In the genomic region with DNA sequence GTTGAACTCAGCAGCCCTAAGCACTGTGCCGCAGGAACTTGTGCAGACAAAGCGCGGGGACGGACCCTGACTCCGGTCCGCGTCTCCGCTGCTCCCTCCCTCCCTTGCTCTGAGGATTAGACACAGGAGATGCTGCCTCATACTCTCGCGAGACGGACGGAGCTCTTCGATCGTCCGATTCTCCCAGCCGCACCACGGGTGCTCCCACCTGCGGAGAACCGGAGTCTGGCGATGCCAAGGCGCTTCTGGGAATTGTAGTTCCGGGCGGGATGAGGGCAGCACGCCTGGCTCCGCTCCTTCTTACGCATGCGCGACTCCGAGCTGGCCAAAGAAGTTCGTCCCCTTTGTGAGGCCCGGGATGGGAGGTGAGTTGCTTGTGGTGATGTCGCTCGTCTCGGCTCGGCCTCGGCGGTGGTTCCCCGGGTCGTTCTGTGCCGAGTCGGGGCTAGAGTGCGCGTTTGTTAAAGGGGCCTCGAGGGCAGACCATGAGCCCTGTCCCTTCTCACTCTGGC, we compare ENCODE assay signal across 8 cellular contexts. TPM values are rescaled to one million over a fixed set of nuclear protein-coding genes. Genes with fewer than 3 reads are reported as not detected.
A peak's percentile ranks its signal among the peaks of the same experiment; 100 is the strongest.
DNase-seq lines count a peak whose midpoint lies in the region; ATAC-seq and TF ChIP-seq lines count a peak whose summit lies in the region.
"Not testable (repeated sequence)": the region's sequence is repeated elsewhere in the genome, so short reads cannot be mapped to it uniquely, and the experiment has no call there.

Gene ZNF286A (plus strand): TSS at position 340 of the 512 bp plus-strand sequence. CDS start 578 bp downstream, outside the sequence.

- not testable (repeated sequence) for H3K27ac ChIP-seq in SK-N-MC, neutrophil
- peak within 1 kb of the TSS in 3 of 4 donors; percentile 75 to 81 (median 76) for H3K27ac ChIP-seq in gastroesophageal sphincter

- not testable (repeated sequence) for TF ChIP-seq CTCF in gastroesophageal sphincter (IDR thresholded peaks at IDR 0.05); neutrophil (IDR thresholded peaks at IDR 0.05); subcutaneous adipose tissue (IDR thresholded peaks at IDR 0.05; ENCODE audit: low read depth)

- no CpG with 5 or more reads among the region's 44 CpGs for WGBS in gastroesophageal sphincter (ENCODE audit: low coverage in 1 of 2), 2 donors

- H3K9me3 ChIP-seq in SK-N-MC (ENCODE audit: low read depth, low read length); gastroesophageal sphincter; neutrophil: not testable (repeated sequence)

- ATAC-seq in HG02588 (IDR thresholded peaks at IDR 0.05; ENCODE audit: unreplicated experiment) = peak; percentile 98
- ATAC-seq in gastroesophageal sphincter = peak; percentile 100

- peaks cover 13% of the 10 kb centered on the region for H3K4me1 Mint-ChIP-seq in activated naive CD4-positive, alpha-beta T cell treated with anti-CD3 and anti-CD28 coated beads for 36 hours (ENCODE audit: low read depth)

- TF ChIP-seq EP300 in gastroesophageal sphincter (IDR thresholded peaks at IDR 0.05) = not testable (repeated sequence)

- H3K9ac ChIP-seq in SK-N-MC (ENCODE audit: insufficient read length) = peak within 1 kb of the TSS; percentile 76

- peak; percentile 67 to 73 for TF ChIP-seq POLR2A in gastroesophageal sphincter (IDR thresholded peaks at IDR 0.05)

- peak within 1 kb of the TSS; percentile 87 for H3K27ac Mint-ChIP-seq in activated naive CD4-positive, alpha-beta T cell treated with anti-CD3 and anti-CD28 coated beads for 36 hours

- not testable (repeated sequence) for H3K9me3 Mint-ChIP-seq in activated naive CD4-positive, alpha-beta T cell treated with anti-CD3 and anti-CD28 coated beads for 36 hours

- H3K4me3 Mint-ChIP-seq in activated naive CD4-positive, alpha-beta T cell treated with anti-CD3 and anti-CD28 coated beads for 36 hours = peak within 1 kb of the TSS; percentile 89

- H3K36me3 ChIP-seq in SK-N-MC (ENCODE audit: insufficient read depth, low read length) (peaks cover 12% of the 10 kb centered on the region; the same call in 1 of the 2 replicates), gastroesophageal sphincter (peaks cover 0 to 11% of the 10 kb centered on the region in 2 donors)
- not testable (repeated sequence) for H3K36me3 ChIP-seq in neutrophil

- intact Hi-C loops in activated naive CD4-positive, alpha-beta T cell treated with anti-CD3 and anti-CD28 coated beads for 36 hours (cut with micrococcal nuclease) = loop anchor here (1.0 to 5.0 kb wide), 2 partner anchors 15 to 298 kb away; partner anchors contain the start of genes TRIM16, TTC19 and ZSWIM7

- peaks cover 16% of the 10 kb centered on the region for H3K36me3 Mint-ChIP-seq in activated naive CD4-positive, alpha-beta T cell treated with anti-CD3 and anti-CD28 coated beads for 36 hours (ENCODE audit: low read depth)

- not testable (repeated sequence) for H3K27me3 Mint-ChIP-seq in activated naive CD4-positive, alpha-beta T cell treated with anti-CD3 and anti-CD28 coated beads for 36 hours (ENCODE audit: low read depth)

- CTCF ChIA-PET in activated naive CD4-positive, alpha-beta T cell treated with anti-CD3 and anti-CD28 coated beads for 36 hours (lab: Charles Lee) = not testable (repeated sequence)

- DNase-seq in NCI-H1048 (lab: John Stamatoyannopoulos, UW) = peak; percentile 96
- DNase-seq in SK-N-MC (ENCODE audit: low read depth, low spot score) = peak; percentile 63
- DNase-seq in activated naive CD4-positive, alpha-beta T cell treated with anti-CD3 and anti-CD28 coated beads for 36 hours = peak; percentile 99

- not testable (repeated sequence) for H3K27me3 ChIP-seq in gastroesophageal sphincter, neutrophil

- H3K4me1 ChIP-seq in gastroesophageal sphincter; neutrophil (ENCODE audit: control insufficient read depth in 1 of 2, insufficient read depth in 1 of 2, low read depth in 1 of 2, low read length in 1 of 2): not testable (repeated sequence)

- H3K4me3 ChIP-seq in GM08714 (ENCODE audit: low read length) = peak within 1 kb of the TSS; percentile 53
- peak within 1 kb of the TSS; percentile 80 for H3K4me3 ChIP-seq in SK-N-MC
- H3K4me3 ChIP-seq in gastroesophageal sphincter = peak within 1 kb of the TSS; percentile 40 to 58
- peak within 1 kb of the TSS; percentile 62 to 63 for H3K4me3 ChIP-seq in neutrophil (ENCODE audit: low read depth in 1 of 2, low read length in 1 of 2)

RNA-seq across cellular contexts. Expression of gene ZNF286A, which starts in this region (rescaled TPM):
- total RNA-seq in activated naive CD4-positive, alpha-beta T cell treated with anti-CD3 and anti-CD28 coated beads for 36 hours = 10 to 100 TPM; 20.4 to 26.8 TPM
- 10 to 100 TPM; 15.3 to 27.9 (median 21.8) TPM for total RNA-seq in gastroesophageal sphincter
- total RNA-seq in subcutaneous adipose tissue = 10 to 100 TPM in 3 of 4 donors, 1 to 10 TPM in 1; 6.4 to 16.0 (median 12.2) TPM
